In the genomic region with DNA sequence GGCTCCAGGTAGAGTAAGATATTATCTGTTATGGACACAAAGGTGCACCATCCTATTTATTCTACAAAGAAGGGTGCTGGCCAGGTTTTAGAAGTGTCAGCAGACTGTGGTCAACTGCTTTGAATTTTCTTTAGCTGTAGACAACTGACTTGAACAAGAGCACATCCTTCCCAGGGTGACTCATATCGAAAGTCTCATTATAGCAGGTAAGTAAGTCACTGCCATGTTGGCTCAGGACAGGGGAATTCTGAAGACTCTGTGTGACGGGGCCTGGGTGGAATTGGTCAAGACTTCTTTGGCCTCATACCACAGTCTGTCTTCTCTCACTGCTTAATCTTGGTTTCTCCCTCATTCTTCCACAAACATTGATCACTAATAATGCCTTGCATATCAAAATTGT, we compare ENCODE assay signal across 27 cellular contexts.
DNase-seq lines count a peak whose midpoint lies in the region; ATAC-seq, FAIRE-seq and TF ChIP-seq lines count a peak whose summit lies in the region.
"Had no signal": no experiment of that assay in that cellular context is flagged by ENCODE, and none has a peak within 500 bp of the region (broad histone marks: within the 10 kb centered on the region; RNA-seq: fewer than 3 reads in every experiment).

No MANE protein-coding gene starts in this region.

- H3K36me3 ChIP-seq in PC-3 (ENCODE audit: low read depth, low read length) (no peaks in the 10 kb centered on the region), brain microvascular endothelial cell (replicated peaks) (no peaks in the 10 kb centered on the region), H7 (replicated peaks; ENCODE audit: control insufficient read depth, insufficient read depth, low read length) (no peaks in the 10 kb centered on the region)
- H3K36me3 ChIP-seq: BLaER1, SJCRH30 had no signal

- H4K20me1 ChIP-seq in PC-3 (ENCODE audit: low read length), result no peaks in the 10 kb centered on the region
- H4K20me1 ChIP-seq: BLaER1 had no signal

- CTCF ChIA-PET in PC-3 (lab: Charles Lee), result no interaction called here
- CTCF ChIA-PET in activated naive CD4-positive, alpha-beta T cell treated with anti-CD3 and anti-CD28 coated beads, Interleukin-2, amount 10 ng/mL, durations not matched to agents 7 days and 5 days (lab: Charles Lee), result no interaction called here

- BruUV-seq in PC-3 (replicated peaks; lab: Mats Ljungman, UMichigan), result no TSS peak

- DNase-seq in H54 (ENCODE audit: insufficient read length, low spot score) (no peak), PC-3 (peak; percentile 8), renal cortical epithelial cell (ENCODE audit: low read depth) (peak; percentile 1), brain microvascular endothelial cell (no peak), H7 (no peak)
- DNase-seq in activated naive CD4-positive, alpha-beta T cell treated with anti-CD3 and anti-CD28 coated beads, Interleukin-2, amount 10 ng/mL, durations not matched to agents 7 days and 5 days, result no peak
- DNase-seq: CD4-positive, CD25-positive, alpha-beta regulatory T cell; DMS53; NCI-H1092; NCI-H1417 treated with DMSO at 0.1 percent for 48 hours; NCI-H1694 treated with DMSO at 0.1 percent for 48 hours; NCI-H2081 treated with DMSO at 0.1 percent for 48 hours; NCI-H2171; NCI-H345; NCI-H510A treated with DMSO at 0.1 percent for 48 hours; NCI-H748 treated with DMSO at 0.1 percent for 48 hours; SJCRH30; T-helper 17 cell had no signal

- in situ Hi-C loops in brain microvascular endothelial cell (cut with HindIII; ENCODE audit: low pct_ligation_motif_present, low sequenced_read_pairs), result no loop called here

- ATAC-seq in HG03432 (IDR thresholded peaks at IDR 0.05; ENCODE audit: unreplicated experiment) (peak; percentile 72), PC-3 (no peak)
- ATAC-seq: K562, Right ventricle myocardium inferior, SK-N-SH treated with all-trans-retinoic acid at 6 μM for 48 hours, T-helper 17 cell had no signal

- H3K27me3 Mint-ChIP-seq in activated naive CD4-positive, alpha-beta T cell treated with anti-CD3 and anti-CD28 coated beads, Interleukin-2, amount 10 ng/mL, durations not matched to agents 7 days and 5 days, result no peaks in the 10 kb centered on the region
- H3K27me3 Mint-ChIP-seq: CD4-positive, CD25-positive, alpha-beta regulatory T cell; T-helper 17 cell had no signal

- H3K4me3 Mint-ChIP-seq in activated naive CD4-positive, alpha-beta T cell treated with anti-CD3 and anti-CD28 coated beads, Interleukin-2, amount 10 ng/mL, durations not matched to agents 7 days and 5 days, result no peak overlapping the region
- H3K4me3 Mint-ChIP-seq: CD4-positive, CD25-positive, alpha-beta regulatory T cell; T-helper 17 cell had no signal

- H3K4me2 ChIP-seq in PC-3 (ENCODE audit: low read length), result no peak overlapping the region
- H3K4me2 ChIP-seq: BLaER1 had no signal

- H3K4me3 ChIP-seq in PC-3 (ENCODE audit: low read length) (no peak overlapping the region), brain microvascular endothelial cell (ENCODE audit: low read depth, low read length) (no peak overlapping the region), H7 (ENCODE audit: insufficient read depth, low read depth, low read length) (no peak overlapping the region)
- H3K4me3 ChIP-seq: BLaER1, K562, SJCRH30 had no signal

- no peak overlapping the region for H2AFZ ChIP-seq in PC-3 (ENCODE audit: low read length)

- TF ChIP-seq CTCF in PC-3 (conservative IDR thresholded peaks at IDR 0.05; ENCODE audit: low read depth, low read length) (no peak), brain microvascular endothelial cell (IDR thresholded peaks at IDR 0.05; ENCODE audit: low read depth, low read length, missing control alignments) (no peak)

- POLR2A ChIA-PET in PC-3 (lab: Charles Lee; ENCODE audit: unreplicated experiment), result no interaction called here

- intact Hi-C loops in PC-3 (cut with micrococcal nuclease), result no loop called here

- no peaks in the 10 kb centered on the region for H3K36me3 Mint-ChIP-seq in activated naive CD4-positive, alpha-beta T cell treated with anti-CD3 and anti-CD28 coated beads, Interleukin-2, amount 10 ng/mL, durations not matched to agents 7 days and 5 days
- H3K36me3 Mint-ChIP-seq: CD4-positive, CD25-positive, alpha-beta regulatory T cell had no signal

- H3K4me1 ChIP-seq in PC-3 (ENCODE audit: insufficient read depth, low read length), result no peaks in the 10 kb centered on the region
- H3K4me1 ChIP-seq: BLaER1, SJCRH30 had no signal

- H3K9ac ChIP-seq in PC-3 (ENCODE audit: low read length), result no peak overlapping the region
- H3K9ac ChIP-seq: BLaER1 had no signal

- H3K27me3 ChIP-seq in PC-3 (ENCODE audit: low read length) (no peaks in the 10 kb centered on the region), brain microvascular endothelial cell (replicated peaks) (no peaks in the 10 kb centered on the region), H7 (ENCODE audit: control insufficient read depth, insufficient read depth, low read length) (no peaks in the 10 kb centered on the region)
- H3K27me3 ChIP-seq: BLaER1, SJCRH30 had no signal

- no peaks in the 10 kb centered on the region for H3K79me2 ChIP-seq in PC-3 (ENCODE audit: low read length)

- H3K9me2 ChIP-seq in PC-3 (replicated peaks; ENCODE audit: low read length), result no peaks in the 10 kb centered on the region

- H3K9me3 Mint-ChIP-seq in activated naive CD4-positive, alpha-beta T cell treated with anti-CD3 and anti-CD28 coated beads, Interleukin-2, amount 10 ng/mL, durations not matched to agents 7 days and 5 days, result peaks cover 5% of the 10 kb centered on the region

- H3F3A ChIP-seq in PC-3 (ENCODE audit: low read length, unreplicated experiment), result no peaks in the 10 kb centered on the region

- no peak overlapping the region for H3K27ac ChIP-seq in PC-3 (ENCODE audit: low read length)
- no peak overlapping the region for H3K27ac ChIP-seq in brain microvascular endothelial cell
- H3K27ac ChIP-seq: BLaER1, SJCRH30 had no signal

- no peak overlapping the region for H3K27ac Mint-ChIP-seq in activated naive CD4-positive, alpha-beta T cell treated with anti-CD3 and anti-CD28 coated beads, Interleukin-2, amount 10 ng/mL, durations not matched to agents 7 days and 5 days
- H3K27ac Mint-ChIP-seq: CD4-positive, CD25-positive, alpha-beta regulatory T cell; T-helper 17 cell had no signal

- peak; percentile 55 for FAIRE-seq in H54 (lab: Jason Lieb, UNC)
- FAIRE-seq: A204.1, D721Med, GM12891, H1, K562 had no signal

- no peaks in the 10 kb centered on the region for H3K9me3 ChIP-seq in PC-3 (ENCODE audit: low read length)
- H3K9me3 ChIP-seq: BLaER1, SJCRH30 had no signal

- H3K4me1 Mint-ChIP-seq in activated naive CD4-positive, alpha-beta T cell treated with anti-CD3 and anti-CD28 coated beads, Interleukin-2, amount 10 ng/mL, durations not matched to agents 7 days and 5 days, result no peaks in the 10 kb centered on the region
- H3K4me1 Mint-ChIP-seq: CD4-positive, CD25-positive, alpha-beta regulatory T cell; T-helper 17 cell had no signal

- no peak for TF ChIP-seq POLR2A in H54 (IDR thresholded peaks at IDR 0.05; ENCODE audit: low read depth, low read length)

Comparison
In these comparisons a context has a peak if more than half of its experiments do, and no peak if none do; other contexts are left out.
1. DNase-seq: peak in PC-3 (single experiment) and renal cortical epithelial cell (single experiment); none in H54 (single experiment), brain microvascular endothelial cell (single experiment), H7 (single experiment) and activated naive CD4-positive, alpha-beta T cell treated with anti-CD3 and anti-CD28 coated beads, Interleukin-2, amount 10 ng/mL, durations not matched to agents 7 days and 5 days (single experiment).